In the genomic region with DNA sequence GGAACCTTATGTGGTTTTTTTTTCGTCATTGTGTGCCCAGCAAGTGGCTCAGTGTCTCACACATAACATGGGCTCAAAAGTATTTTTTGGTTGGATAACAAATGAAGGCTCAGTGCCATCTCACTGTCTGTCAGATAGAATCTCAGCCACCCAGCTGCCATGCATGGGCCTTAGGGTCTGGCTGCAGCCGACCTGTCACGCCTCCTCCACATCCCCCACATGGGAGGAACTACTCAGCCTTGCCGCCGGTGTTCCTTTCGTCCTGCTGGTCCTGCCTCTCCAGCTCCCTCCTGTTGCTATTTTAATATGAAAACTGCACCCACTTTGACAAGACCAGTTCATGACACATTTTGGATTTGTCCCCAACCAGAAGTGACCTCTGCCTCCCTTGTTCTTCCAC, we compare ENCODE assay signal across 14 cellular contexts.
"Had no signal": no experiment of that assay in that cellular context is flagged by ENCODE, and none has a peak within 500 bp of the region (broad histone marks: within the 10 kb centered on the region; RNA-seq: fewer than 3 reads in every experiment).

No MANE protein-coding gene starts in this region.

- DNase-seq: endodermal cell; erythroblast; foreskin melanocyte; heart left ventricle; hippocampal formation; left colon; naive thymus-derived CD4-positive, alpha-beta T cell; nucleus accumbens; ovary; small intestine; stimulated activated CD4-positive, alpha-beta T cell treated with anti-CD3 and anti-CD28 coated beads, Interleukin-12 subunit alpha, Interleukin-12 subunit beta, amount 100 ng/mL, for 4 hours; stimulated activated CD4-positive, alpha-beta T cell treated with anti-CD3 and anti-CD28 coated beads, Interleukin-2, amount 100 ng/mL, for 48 hours; stimulated activated naive CD4-positive, alpha-beta T cell treated with Interleukin-2 at 50 U/mL for 16 hours had no signal

- H3K4me3 ChIP-seq: heart left ventricle, ovary, right atrium auricular region had no signal

- H3K9me3 ChIP-seq: heart left ventricle, ovary, right atrium auricular region had no signal

- H3K36me3 ChIP-seq: heart left ventricle, ovary, right atrium auricular region had no signal

- H3K27me3 ChIP-seq: ovary, right atrium auricular region had no signal

- ATAC-seq: heart left ventricle; left colon; naive thymus-derived CD4-positive, alpha-beta T cell had no signal

- H3K4me1 ChIP-seq: heart left ventricle, right atrium auricular region had no signal

- H3K27ac ChIP-seq: heart left ventricle, ovary, right atrium auricular region had no signal
